Comparison of ENCODE assay signal across 2 cellular contexts in the genomic region with DNA sequence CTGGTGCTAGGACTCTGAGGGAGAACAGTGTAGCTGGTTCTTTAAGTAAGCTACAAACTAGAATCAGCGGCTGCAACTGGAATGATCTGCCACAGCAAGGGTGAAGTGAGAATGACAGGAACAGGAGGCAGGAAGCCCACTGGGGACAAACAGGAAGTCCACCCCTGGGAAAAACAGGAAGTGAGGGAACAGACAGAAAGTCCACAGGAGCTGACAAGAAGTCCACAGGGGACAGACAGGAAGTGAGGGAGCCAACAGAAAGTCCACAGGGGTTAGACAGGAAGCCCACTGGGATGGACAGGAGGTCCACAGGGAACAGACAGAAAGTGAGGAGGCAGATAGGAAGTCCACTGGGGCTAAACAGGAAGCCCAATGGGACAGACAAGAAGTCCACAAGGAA.
TF ChIP-seq lines count a peak whose summit lies in the region.

No MANE protein-coding gene starts in this region.

TF ChIP-seq in IMR-90, 13 proteins besides CTCF, POLR2A, EP300 and RAD21 (continued from another document):
- no peak for TF ChIP-seq NFE2L2 (IDR thresholded peaks at IDR 0.05; ENCODE audit: low read depth, low read length)
- TF ChIP-seq MAFK (IDR thresholded peaks at IDR 0.05; ENCODE audit: low read depth, low read length) = no peak
- no peak for TF ChIP-seq CHD1 (IDR thresholded peaks at IDR 0.05; ENCODE audit: low read depth, low read length)
- TF ChIP-seq MXI1 (IDR thresholded peaks at IDR 0.05; ENCODE audit: borderline replicate concordance, low read depth, low read length) = no peak
- no peak for TF ChIP-seq RFX5 (IDR thresholded peaks at IDR 0.05; ENCODE audit: low read depth, low read length)
- TF ChIP-seq, protein P1, sequence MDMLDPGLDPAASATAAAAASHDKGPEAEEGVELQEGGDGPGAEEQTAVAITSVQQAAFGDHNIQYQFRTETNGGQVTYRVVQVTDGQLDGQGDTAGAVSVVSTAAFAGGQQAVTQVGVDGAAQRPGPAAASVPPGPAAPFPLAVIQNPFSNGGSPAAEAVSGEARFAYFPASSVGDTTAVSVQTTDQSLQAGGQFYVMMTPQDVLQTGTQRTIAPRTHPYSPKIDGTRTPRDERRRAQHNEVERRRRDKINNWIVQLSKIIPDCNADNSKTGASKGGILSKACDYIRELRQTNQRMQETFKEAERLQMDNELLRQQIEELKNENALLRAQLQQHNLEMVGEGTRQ (IDR thresholded peaks at IDR 0.05; ENCODE audit: low read depth, low read length) = no peak
- TF ChIP-seq MAZ (IDR thresholded peaks at IDR 0.05; ENCODE audit: borderline replicate concordance, low read depth, low read length) = no peak
- no peak for TF ChIP-seq CEBPB (IDR thresholded peaks at IDR 0.05; ENCODE audit: low read depth, low read length)
- TF ChIP-seq BHLHE40 (IDR thresholded peaks at IDR 0.05; ENCODE audit: low read depth, low read length) = no peak
- no peak for TF ChIP-seq RCOR1 (IDR thresholded peaks at IDR 0.05; ENCODE audit: insufficient replicate concordance, low read length)
- TF ChIP-seq, protein P2, sequence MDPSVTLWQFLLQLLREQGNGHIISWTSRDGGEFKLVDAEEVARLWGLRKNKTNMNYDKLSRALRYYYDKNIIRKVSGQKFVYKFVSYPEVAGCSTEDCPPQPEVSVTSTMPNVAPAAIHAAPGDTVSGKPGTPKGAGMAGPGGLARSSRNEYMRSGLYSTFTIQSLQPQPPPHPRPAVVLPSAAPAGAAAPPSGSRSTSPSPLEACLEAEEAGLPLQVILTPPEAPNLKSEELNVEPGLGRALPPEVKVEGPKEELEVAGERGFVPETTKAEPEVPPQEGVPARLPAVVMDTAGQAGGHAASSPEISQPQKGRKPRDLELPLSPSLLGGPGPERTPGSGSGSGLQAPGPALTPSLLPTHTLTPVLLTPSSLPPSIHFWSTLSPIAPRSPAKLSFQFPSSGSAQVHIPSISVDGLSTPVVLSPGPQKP (IDR thresholded peaks at IDR 0.05; ENCODE audit: borderline replicate concordance, low read depth, low read length) = no peak
- no peak for TF ChIP-seq FOS (IDR thresholded peaks at IDR 0.05; ENCODE audit: low read depth, low read length)

TF ChIP-seq in WTC11, 78 proteins besides CTCF, POLR2A, EP300 and RAD21:
- TF ChIP-seq, protein P3, sequence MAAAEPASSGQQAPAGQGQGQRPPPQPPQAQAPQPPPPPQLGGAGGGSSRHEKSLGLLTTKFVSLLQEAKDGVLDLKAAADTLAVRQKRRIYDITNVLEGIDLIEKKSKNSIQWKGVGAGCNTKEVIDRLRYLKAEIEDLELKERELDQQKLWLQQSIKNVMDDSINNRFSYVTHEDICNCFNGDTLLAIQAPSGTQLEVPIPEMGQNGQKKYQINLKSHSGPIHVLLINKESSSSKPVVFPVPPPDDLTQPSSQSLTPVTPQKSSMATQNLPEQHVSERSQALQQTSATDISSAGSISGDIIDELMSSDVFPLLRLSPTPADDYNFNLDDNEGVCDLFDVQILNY (CRISPR knock-in tag; IDR thresholded peaks at IDR 0.05) = no peak
- TF ChIP-seq, protein P4, sequence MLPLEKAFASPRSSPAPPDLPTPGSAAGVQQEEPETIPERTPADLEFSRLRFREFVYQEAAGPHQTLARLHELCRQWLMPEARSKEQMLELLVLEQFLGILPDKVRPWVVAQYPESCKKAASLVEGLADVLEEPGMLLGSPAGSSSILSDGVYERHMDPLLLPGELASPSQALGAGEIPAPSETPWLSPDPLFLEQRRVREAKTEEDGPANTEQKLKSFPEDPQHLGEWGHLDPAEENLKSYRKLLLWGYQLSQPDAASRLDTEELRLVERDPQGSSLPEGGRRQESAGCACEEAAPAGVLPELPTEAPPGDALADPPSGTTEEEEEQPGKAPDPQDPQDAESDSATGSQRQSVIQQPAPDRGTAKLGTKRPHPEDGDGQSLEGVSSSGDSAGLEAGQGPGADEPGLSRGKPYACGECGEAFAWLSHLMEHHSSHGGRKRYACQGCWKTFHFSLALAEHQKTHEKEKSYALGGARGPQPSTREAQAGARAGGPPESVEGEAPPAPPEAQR (CRISPR knock-in tag; IDR thresholded peaks at IDR 0.05) = no peak
- no peak for TF ChIP-seq ZNF671 (CRISPR knock-in tag; IDR thresholded peaks at IDR 0.05)
- no peak for TF ChIP-seq EMX1 (CRISPR knock-in tag; IDR thresholded peaks at IDR 0.05)
- TF ChIP-seq SOX15 (CRISPR knock-in tag; IDR thresholded peaks at IDR 0.05) = no peak
- no peak for TF ChIP-seq NFE2L1 (CRISPR knock-in tag; IDR thresholded peaks at IDR 0.05)
- TF ChIP-seq SP1 (CRISPR knock-in tag; conservative IDR thresholded peaks at IDR 0.05) = no peak
- TF ChIP-seq, protein P5, sequence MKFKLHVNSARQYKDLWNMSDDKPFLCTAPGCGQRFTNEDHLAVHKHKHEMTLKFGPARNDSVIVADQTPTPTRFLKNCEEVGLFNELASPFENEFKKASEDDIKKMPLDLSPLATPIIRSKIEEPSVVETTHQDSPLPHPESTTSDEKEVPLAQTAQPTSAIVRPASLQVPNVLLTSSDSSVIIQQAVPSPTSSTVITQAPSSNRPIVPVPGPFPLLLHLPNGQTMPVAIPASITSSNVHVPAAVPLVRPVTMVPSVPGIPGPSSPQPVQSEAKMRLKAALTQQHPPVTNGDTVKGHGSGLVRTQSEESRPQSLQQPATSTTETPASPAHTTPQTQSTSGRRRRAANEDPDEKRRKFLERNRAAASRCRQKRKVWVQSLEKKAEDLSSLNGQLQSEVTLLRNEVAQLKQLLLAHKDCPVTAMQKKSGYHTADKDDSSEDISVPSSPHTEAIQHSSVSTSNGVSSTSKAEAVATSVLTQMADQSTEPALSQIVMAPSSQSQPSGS (CRISPR knock-in tag; IDR thresholded peaks at IDR 0.05; ENCODE audit: borderline replicate concordance, low read depth) = no peak
- TF ChIP-seq MYBL2 (CRISPR knock-in tag; IDR thresholded peaks at IDR 0.05) = no peak
- TF ChIP-seq, protein P6, sequence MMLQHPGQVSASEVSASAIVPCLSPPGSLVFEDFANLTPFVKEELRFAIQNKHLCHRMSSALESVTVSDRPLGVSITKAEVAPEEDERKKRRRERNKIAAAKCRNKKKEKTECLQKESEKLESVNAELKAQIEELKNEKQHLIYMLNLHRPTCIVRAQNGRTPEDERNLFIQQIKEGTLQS (CRISPR knock-in tag; conservative IDR thresholded peaks at IDR 0.05) = no peak
